23 cellular contexts compared by ENCODE assay signal in the genomic region with DNA sequence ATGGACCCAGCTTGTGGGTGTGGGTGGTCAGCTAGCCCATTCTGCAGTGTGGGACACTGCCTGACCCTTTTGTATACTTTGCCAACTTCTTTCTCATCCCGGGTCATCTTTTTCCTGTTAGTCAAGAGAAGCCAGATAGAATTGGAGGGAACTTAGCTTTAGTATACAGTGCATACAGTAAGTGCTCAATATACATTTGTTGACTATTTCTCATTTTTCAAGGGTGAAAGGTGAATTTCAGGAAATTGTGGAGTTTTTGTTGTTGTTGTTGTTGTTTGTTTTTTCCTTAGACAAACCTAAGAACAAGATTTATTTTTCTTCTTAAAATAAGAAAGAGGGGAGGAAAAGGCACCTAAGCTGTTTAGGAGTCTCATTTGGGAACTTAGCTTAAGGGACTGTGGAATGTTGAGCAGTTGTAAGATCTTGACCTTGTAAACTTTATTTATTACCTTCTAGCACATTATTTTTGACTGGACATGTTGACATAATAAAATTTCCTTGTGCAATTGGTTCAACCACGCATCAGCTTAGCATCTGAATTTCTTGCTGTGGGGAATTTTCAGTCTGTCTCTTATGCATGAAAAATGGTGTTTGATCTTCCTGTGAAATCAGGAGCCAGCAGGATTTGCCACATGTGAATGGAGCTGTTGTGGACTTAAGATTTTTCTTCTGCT.
A peak's percentile ranks its signal among the peaks of the same experiment; 100 is the strongest.
DNase-seq lines count a peak whose midpoint lies in the region; ATAC-seq, FAIRE-seq and TF ChIP-seq lines count a peak whose summit lies in the region.
"Had no signal": no experiment of that assay in that cellular context is flagged by ENCODE, and none has a peak within 500 bp of the region (broad histone marks: within the 10 kb centered on the region; RNA-seq: fewer than 3 reads in every experiment).

No MANE protein-coding gene starts in this region.

- H3K79me1 ChIP-seq in H1 (ENCODE audit: low read depth, low read length), result peaks cover 2% of the 10 kb centered on the region; the same call in 1 of the 2 replicates

- no peak overlapping the region for H2BK20ac ChIP-seq in H1 (ENCODE audit: low read length)

- no peak overlapping the region for H2BK12ac ChIP-seq in H1 (ENCODE audit: low read depth, low read length)

- no peak overlapping the region for H3K23ac ChIP-seq in H1 (ENCODE audit: insufficient read length)

- H3K79me2 ChIP-seq in Karpas-422 (ENCODE audit: low read length), result peaks cover 100% of the 10 kb centered on the region
- peaks cover 3 to 98% of the 10 kb centered on the region in 2 experiments; a peak in 3 of 4 replicates for H3K79me2 ChIP-seq in H1 (ENCODE audit: control insufficient read depth in 1 of 2, insufficient read depth in 2 of 2, low read length in 2 of 2)

- ATAC-seq in CD4-positive, alpha-beta T cell (ENCODE audit: poor library complexity), result no peak
- peak; percentile 50 for ATAC-seq in omental fat pad (ENCODE audit: low FRiP score)
- ATAC-seq: activated CD4-positive, alpha-beta T cell treated with anti-CD3 and anti-CD28 coated beads for 36 hours; left colon had no signal

- no peak overlapping the region for H2BK15ac ChIP-seq in H1 (ENCODE audit: low read length)

- no peaks in the 10 kb centered on the region for H3K36me3 ChIP-seq in Karpas-422 (ENCODE audit: insufficient read depth, low read length)
- H3K36me3 ChIP-seq in H1 (ENCODE audit: control insufficient read depth in 2 of 4, insufficient read depth in 4 of 4, low read length in 3 of 4), result no peaks in the 10 kb centered on the region
- H3K36me3 ChIP-seq: suprapubic skin had no signal

- no peak overlapping the region for H3K56ac ChIP-seq in H1 (replicated peaks; ENCODE audit: insufficient read length, low read depth, low read length)

- H3K4me1 ChIP-seq in Karpas-422 (ENCODE audit: low read length) (peaks cover 74% of the 10 kb centered on the region), H1 (replicated peaks in 1 of 4; ENCODE audit: control insufficient read depth in 3 of 4, insufficient read depth in 4 of 4, low read length in 3 of 4) (peaks cover 0 to 17% (median 10%) of the 10 kb centered on the region in 4 experiments; a peak in 5 of 7 replicates)

- H3K4ac ChIP-seq in H1 (replicated peaks; ENCODE audit: insufficient read length, low read depth, low read length), result no peak overlapping the region

- no peak overlapping the region for H4K5ac ChIP-seq in H1 (ENCODE audit: insufficient read length, low read depth, low read length)

- CTCF ChIA-PET in CD4-positive, alpha-beta T cell (lab: Charles Lee), result interaction anchor here (0.9 kb wide), 1 partner anchor 15 kb away, joined by 3 read pairs; no protein-coding TSS in a partner anchor
- CTCF ChIA-PET in H1 (lab: Charles Lee; ENCODE audit: partially characterized antibody), result interaction anchor here (0.8 to 1.5 kb wide), 3 partner anchors 9 to 96 kb away, joined by 3 to 8 read pairs (median 4); no protein-coding TSS in a partner anchor

- no peak for TF ChIP-seq CTCF in CD4-positive, alpha-beta T cell (IDR thresholded peaks at IDR 0.05)
- TF ChIP-seq CTCF in H1 (IDR thresholded peaks at IDR 0.05; ENCODE audit: control extremely low read depth in 1 of 3, insufficient read depth in 1 of 3, low read depth in 1 of 3, low read length in 3 of 3), result no peak
- no peak for TF ChIP-seq CTCF in omental fat pad (IDR thresholded peaks at IDR 0.05)
- TF ChIP-seq CTCF in GM10266 (IDR thresholded peaks at IDR 0.05; ENCODE audit: control insufficient read depth, insufficient read depth, low read depth, missing control alignments), result no peak

- no peaks in the 10 kb centered on the region for H3K27me3 ChIP-seq in CD4-positive, alpha-beta T cell (ENCODE audit: control insufficient read depth, insufficient read depth, low read length)
- H3K27me3 ChIP-seq in Karpas-422 (ENCODE audit: low read length) (no peaks in the 10 kb centered on the region), H1 (replicated peaks in 1 of 4; ENCODE audit: control insufficient read depth in 3 of 4, extremely low read depth in 1 of 4, insufficient read depth in 3 of 4, low read length in 3 of 4) (no peaks in the 10 kb centered on the region)
- H3K27me3 ChIP-seq: BLaER1 treated with 17β-estradiol and CSF1 and Interleukin-3, amounts not matched to agents 10 nM and 100 nM; suprapubic skin had no signal

- no peak overlapping the region; the same call in 1 of the 2 replicates for H2BK5ac ChIP-seq in H1 (ENCODE audit: low read depth, low read length)

- H2AFZ ChIP-seq in Karpas-422 (ENCODE audit: low read length) (no peak overlapping the region), H1 (ENCODE audit: low read length) (no peak overlapping the region)

- H4K20me1 ChIP-seq in Karpas-422 (ENCODE audit: insufficient read depth, low read depth, low read length) (peaks cover 3% of the 10 kb centered on the region; the same call in 1 of the 2 replicates), H1 (replicated peaks in 1 of 2; ENCODE audit: control insufficient read depth in 1 of 2, insufficient read depth in 2 of 2, low read length in 2 of 2) (peaks cover 0 to 2% of the 10 kb centered on the region in 2 experiments)

- no peak overlapping the region for H3K9ac ChIP-seq in Karpas-422 (ENCODE audit: low read length)
- no peak overlapping the region for H3K9ac ChIP-seq in H1 (replicated peaks in 1 of 4; ENCODE audit: extremely low read depth in 1 of 4, low read depth in 3 of 4, low read length in 3 of 4)
- H3K9ac ChIP-seq: BLaER1 treated with 17β-estradiol and CSF1 and Interleukin-3, amounts not matched to agents 10 nM and 100 nM; SK-N-SH had no signal

- no peaks in the 10 kb centered on the region for H3K23me2 ChIP-seq in H1 (ENCODE audit: low read depth, low read length)

- H2BK120ac ChIP-seq in H1 (replicated peaks; ENCODE audit: low read depth, low read length), result no peak overlapping the region

- no peak overlapping the region for H3K18ac ChIP-seq in H1 (ENCODE audit: extremely low read depth, low read length)

- peak overlapping the region; percentile 37 for H3K27ac Mint-ChIP-seq in CD4-positive, alpha-beta T cell
- H3K27ac Mint-ChIP-seq: activated CD4-positive, alpha-beta T cell treated with anti-CD3 and anti-CD28 coated beads for 36 hours had no signal

- TF ChIP-seq POLR2A in H1 (IDR thresholded peaks at IDR 0.05; ENCODE audit: control extremely low read depth in 1 of 2, low read depth in 2 of 2, low read length in 2 of 2), result no peak

- DNase-seq in CD4-positive, alpha-beta T cell, result no peak
- DNase-seq in Karpas-422, result peak; percentile 40
- DNase-seq in H1 (ENCODE audit: low read depth in 1 of 2, low spot score in 2 of 2), result no peak
- DNase-seq in omental fat pad (ENCODE audit: low spot score), result no peak
- DNase-seq in head of caudate nucleus, result no peak
- no peak for DNase-seq in GOT3 (lab: John Stamatoyannopoulos, UW)
- DNase-seq in GM10266 (ENCODE audit: extremely low spot score), result no peak
- no peak for DNase-seq in RCC 7860 (ENCODE audit: low spot score)
- DNase-seq: activated CD4-positive, alpha-beta T cell treated with anti-CD3 and anti-CD28 coated beads for 36 hours; activated effector memory CD4-positive, alpha-beta T cell treated with Interleukin-2 at 50 U/mL for 16 hours; amygdala; cerebellar nuclear complex; DMS153; foreskin melanocyte; left colon; NCI-H1105; NCI-H774; SK-N-SH; stimulated activated CD4-positive, alpha-beta T cell treated with anti-CD3 and anti-CD28 coated beads, Interleukin-4, amount 100 ng/mL, for 24 hours; T1000 had no signal

- no peaks in the 10 kb centered on the region for H3K27me3 Mint-ChIP-seq in CD4-positive, alpha-beta T cell
- H3K27me3 Mint-ChIP-seq: activated CD4-positive, alpha-beta T cell treated with anti-CD3 and anti-CD28 coated beads for 36 hours; IgD-negative memory B cell had no signal

- TF ChIP-seq RAD21 in H1 (IDR thresholded peaks at IDR 0.05 in 1 of 2, conservative IDR thresholded peaks at IDR 0.05 in 1 of 2; ENCODE audit: low read depth in 2 of 2, low read length in 2 of 2), result no peak

- H3K4me3 ChIP-seq in Karpas-422 (ENCODE audit: low read length) (no peak overlapping the region), H1 (ENCODE audit: extremely low read depth in 1 of 4, insufficient read depth in 2 of 4, low read depth in 3 of 4, low read length in 4 of 4) (no peak overlapping the region)
- H3K4me3 ChIP-seq: BLaER1 treated with 17β-estradiol and CSF1 and Interleukin-3, amounts not matched to agents 10 nM and 100 nM; suprapubic skin had no signal

- POLR2A ChIA-PET in CD4-positive, alpha-beta T cell (lab: Charles Lee), result no interaction called here
- POLR2A ChIA-PET in H1 (lab: Charles Lee; ENCODE audit: partially characterized antibody), result interaction anchor here (0.7 to 1.1 kb wide), 3 partner anchors 9 to 13 kb away, joined by 3 read pairs; no protein-coding TSS in a partner anchor

- no peak overlapping the region for H3K27ac ChIP-seq in CD4-positive, alpha-beta T cell (ENCODE audit: low read depth, low read length)
- peak overlapping the region; percentile 20; the same call in 1 of the 2 replicates for H3K27ac ChIP-seq in Karpas-422 (ENCODE audit: low read length)
- H3K27ac ChIP-seq in H1 (ENCODE audit: low read depth, low read length), result no peak overlapping the region
- H3K27ac ChIP-seq: BLaER1 treated with 17β-estradiol and CSF1 and Interleukin-3, amounts not matched to agents 10 nM and 100 nM; suprapubic skin had no signal

- peak; percentile 45 for FAIRE-seq in H1 (lab: Jason Lieb, UNC)
- no peak for FAIRE-seq in RCC 7860 (lab: Jason Lieb, UNC)

- no peaks in the 10 kb centered on the region for H3K9me3 ChIP-seq in CD4-positive, alpha-beta T cell (ENCODE audit: control insufficient read depth, low read length)
- no peaks in the 10 kb centered on the region for H3K9me3 ChIP-seq in Karpas-422 (ENCODE audit: low read length)
- H3K9me3 ChIP-seq in H1 (ENCODE audit: insufficient read depth in 2 of 2, low read depth in 1 of 2, low read length in 1 of 2), result no peaks in the 10 kb centered on the region
- H3K9me3 ChIP-seq: BLaER1 treated with 17β-estradiol and CSF1 and Interleukin-3, amounts not matched to agents 10 nM and 100 nM; SK-N-SH; suprapubic skin had no signal

- H2AK5ac ChIP-seq in H1 (ENCODE audit: low read depth, low read length), result no peak overlapping the region

- WGBS in H1 (ENCODE audit: extremely low coverage in 1 of 2, insufficient coverage in 1 of 2, insufficient read length in 1 of 2, insufficient replicate concordance in 2 of 2, low coverage in 1 of 2, low lambda C conversion rate in 2 of 2, missing lambda C conversion rate in 1 of 2), 2 experiments, result 86% methylated on average over 2 of the region's 2 CpGs; no CpG with 5 or more reads in 1 of the 2 experiments

- no peak overlapping the region for H3K14ac ChIP-seq in H1 (ENCODE audit: insufficient read length)

- no peak overlapping the region for H3K4me2 ChIP-seq in Karpas-422 (ENCODE audit: low read depth, low read length, poor library complexity, severe bottlenecking)
- H3K4me2 ChIP-seq in H1 (ENCODE audit: insufficient read depth in 1 of 2, low read depth in 2 of 2, low read length in 2 of 2), result no peak overlapping the region
- H3K4me2 ChIP-seq: BLaER1 treated with 17β-estradiol and CSF1 and Interleukin-3, amounts not matched to agents 10 nM and 100 nM; SK-N-SH had no signal

- H3K9me3 Mint-ChIP-seq in CD4-positive, alpha-beta T cell, result no peaks in the 10 kb centered on the region
- H3K9me3 Mint-ChIP-seq: IgD-negative memory B cell had no signal

- no peaks in the 10 kb centered on the region for H3K36me3 Mint-ChIP-seq in CD4-positive, alpha-beta T cell (ENCODE audit: low read depth)
- H3K36me3 Mint-ChIP-seq: IgD-negative memory B cell had no signal

- intact Hi-C loops in CD4-positive, alpha-beta T cell (cut with DNase I, micrococcal nuclease), result no loop called here
- intact Hi-C loops in head of caudate nucleus (cut with DNase I), result no loop called here

- no peak overlapping the region for H3K4me3 Mint-ChIP-seq in CD4-positive, alpha-beta T cell
- H3K4me3 Mint-ChIP-seq: activated CD4-positive, alpha-beta T cell treated with anti-CD3 and anti-CD28 coated beads for 36 hours; IgD-negative memory B cell had no signal

- peaks cover 78% of the 10 kb centered on the region for H3K4me1 Mint-ChIP-seq in CD4-positive, alpha-beta T cell (ENCODE audit: low read depth)

- H3K9me2 ChIP-seq in Karpas-422 (replicated peaks; ENCODE audit: insufficient read depth, low read length), result no peaks in the 10 kb centered on the region
- H3K9me2 ChIP-seq: SK-N-SH had no signal

- no peak overlapping the region for H4K91ac ChIP-seq in H1 (replicated peaks; ENCODE audit: insufficient read length, low read length)

- no peak for TF ChIP-seq EP300 in H1 (IDR thresholded peaks at IDR 0.05; ENCODE audit: borderline replicate concordance in 1 of 2, low read depth in 2 of 2, low read length in 2 of 2)

- H4K8ac ChIP-seq in H1 (ENCODE audit: extremely low read depth, insufficient read depth, low read length), result no peak overlapping the region
